In genomic region chr2:215901796-215902195, GRCh38 we compare ENCODE assay signal across 17 cellular contexts.
DNase-seq lines count a peak whose midpoint lies in the region; ATAC-seq and TF ChIP-seq lines count a peak whose summit lies in the region.
"Had no signal": no experiment of that assay in that cellular context is flagged by ENCODE, and none has a peak within 500 bp of the region (broad histone marks: within the 10 kb centered on the region; RNA-seq: fewer than 3 reads in every experiment).

No MANE protein-coding gene starts in this region.

- no peaks in the 10 kb centered on the region for H3K9me3 ChIP-seq in OCI-LY3 (ENCODE audit: insufficient read depth, low read length)
- H3K9me3 ChIP-seq: BLaER1, Caco-2 had no signal

- H3K27me3 Mint-ChIP-seq in dendritic cell treated with granulocyte-macrophage colony-stimulating factor and Interleukin-4, amounts not matched to agents 40 ng/mL and 50 ng/mL, for 4 days: no peaks in the 10 kb centered on the region
- peaks cover 10% of the 10 kb centered on the region for H3K27me3 Mint-ChIP-seq in nephron progenitor cell (ENCODE audit: low read depth, poor library complexity)
- peaks cover 23% of the 10 kb centered on the region for H3K27me3 Mint-ChIP-seq in activated T-cell treated with anti-CD3 and anti-CD28 coated beads, Interleukin-2, amount 50 U/mL, for 4 hours (ENCODE audit: low read depth)

- H3K9me3 Mint-ChIP-seq in dendritic cell treated with granulocyte-macrophage colony-stimulating factor and Interleukin-4, amounts not matched to agents 40 ng/mL and 50 ng/mL, for 4 days: no peaks in the 10 kb centered on the region
- no peaks in the 10 kb centered on the region for H3K9me3 Mint-ChIP-seq in nephron progenitor cell
- H3K9me3 Mint-ChIP-seq in activated T-cell treated with anti-CD3 and anti-CD28 coated beads, Interleukin-2, amount 50 U/mL, for 4 hours: no peaks in the 10 kb centered on the region
- H3K9me3 Mint-ChIP-seq: CD8-positive, alpha-beta T cell; GM23338 had no signal

- H3K4me3 ChIP-seq in OCI-LY3 (ENCODE audit: low read length): no peak overlapping the region
- H3K4me3 ChIP-seq: BLaER1, GM23338 had no signal

- H3K36me3 Mint-ChIP-seq in dendritic cell treated with granulocyte-macrophage colony-stimulating factor and Interleukin-4, amounts not matched to agents 40 ng/mL and 50 ng/mL, for 4 days (ENCODE audit: low read depth): no peaks in the 10 kb centered on the region
- H3K36me3 Mint-ChIP-seq in nephron progenitor cell (ENCODE audit: low read depth): no peaks in the 10 kb centered on the region
- H3K36me3 Mint-ChIP-seq in activated T-cell treated with anti-CD3 and anti-CD28 coated beads, Interleukin-2, amount 50 U/mL, for 4 hours (ENCODE audit: insufficient read depth): no peaks in the 10 kb centered on the region
- H3K36me3 Mint-ChIP-seq: CD8-positive, alpha-beta T cell had no signal

- H3K27me3 ChIP-seq in OCI-LY3 (ENCODE audit: low read depth, low read length): no peaks in the 10 kb centered on the region
- H3K27me3 ChIP-seq: BLaER1 had no signal

- H3K4me1 Mint-ChIP-seq in dendritic cell treated with granulocyte-macrophage colony-stimulating factor and Interleukin-4, amounts not matched to agents 40 ng/mL and 50 ng/mL, for 4 days (ENCODE audit: low read depth): peaks cover 59% of the 10 kb centered on the region
- peaks cover 30% of the 10 kb centered on the region for H3K4me1 Mint-ChIP-seq in nephron progenitor cell
- H3K4me1 Mint-ChIP-seq in activated T-cell treated with anti-CD3 and anti-CD28 coated beads, Interleukin-2, amount 50 U/mL, for 4 hours (ENCODE audit: low read depth): no peaks in the 10 kb centered on the region

- H2AFZ ChIP-seq in OCI-LY3 (ENCODE audit: low read depth, low read length): no peak overlapping the region
- H2AFZ ChIP-seq: GM23338 had no signal

- TF ChIP-seq CTCF in OCI-LY3 (IDR thresholded peaks at IDR 0.05; ENCODE audit: low read depth, low read length): no peak
- TF ChIP-seq CTCF in nephron progenitor cell (IDR thresholded peaks at IDR 0.05): no peak

- H3K4me3 Mint-ChIP-seq in dendritic cell treated with granulocyte-macrophage colony-stimulating factor and Interleukin-4, amounts not matched to agents 40 ng/mL and 50 ng/mL, for 4 days: no peak overlapping the region
- H3K4me3 Mint-ChIP-seq in nephron progenitor cell: no peak overlapping the region
- no peak overlapping the region for H3K4me3 Mint-ChIP-seq in activated T-cell treated with anti-CD3 and anti-CD28 coated beads, Interleukin-2, amount 50 U/mL, for 4 hours
- H3K4me3 Mint-ChIP-seq: CD8-positive, alpha-beta T cell; GM23338 had no signal

- H4K20me1 ChIP-seq in OCI-LY3 (ENCODE audit: insufficient read depth, low read length): no peaks in the 10 kb centered on the region
- H4K20me1 ChIP-seq: BLaER1 had no signal

- H3K4me1 ChIP-seq in OCI-LY3 (ENCODE audit: low read length): peaks cover 70% of the 10 kb centered on the region
- H3K4me1 ChIP-seq: BLaER1, Caco-2 had no signal

- peak overlapping the region; percentile 62; the same call in 1 of the 2 replicates for H3K4me2 ChIP-seq in OCI-LY3 (ENCODE audit: low read length)
- H3K4me2 ChIP-seq: BLaER1, GM23338 had no signal

- H3K27ac Mint-ChIP-seq in dendritic cell treated with granulocyte-macrophage colony-stimulating factor and Interleukin-4, amounts not matched to agents 40 ng/mL and 50 ng/mL, for 4 days: peak overlapping the region; percentile 0
- peak overlapping the region; percentile 40 for H3K27ac Mint-ChIP-seq in nephron progenitor cell
- H3K27ac Mint-ChIP-seq: CD8-positive, alpha-beta T cell; GM23338; IgD-negative memory B cell had no signal

- intact Hi-C loops in dendritic cell treated with granulocyte-macrophage colony-stimulating factor and Interleukin-4, amounts not matched to agents 40 ng/mL and 50 ng/mL, for 4 days (cut with micrococcal nuclease): loop anchor here (2.0 kb wide), 1 partner anchor 105 kb away; no protein-coding TSS in a partner anchor

- peak overlapping the region; percentile 76 for H3K27ac ChIP-seq in OCI-LY3 (ENCODE audit: low read length)
- H3K27ac ChIP-seq: BLaER1 had no signal

- no peaks in the 10 kb centered on the region for H3K36me3 ChIP-seq in OCI-LY3 (replicated peaks; ENCODE audit: low read depth, low read length)
- H3K36me3 ChIP-seq: BLaER1 had no signal

- peak; percentile 37 for DNase-seq in EH (ENCODE audit: low read depth)
- DNase-seq in nephron progenitor cell: no peak
- DNase-seq in activated T-cell treated with anti-CD3 and anti-CD28 coated beads, Interleukin-2, amount 50 U/mL, for 4 hours: no peak
- no peak for DNase-seq in COR-L47 (lab: John Stamatoyannopoulos, UW)
- DNase-seq in GM19240 (ENCODE audit: insufficient read length, low spot score): no peak
- no peak for DNase-seq in activated CD4-positive, alpha-beta T cell treated with anti-CD3 and anti-CD28 coated beads, Interleukin-2, amount 50 U/mL, for 1 hour
- DNase-seq: 8988T; Caco-2; CD8-positive, alpha-beta T cell; GDM1; HCEC 1CT had no signal

- ATAC-seq in activated T-cell treated with anti-CD3 and anti-CD28 coated beads, Interleukin-2, amount 50 U/mL, for 4 hours: no peak
- ATAC-seq: CD8-positive, alpha-beta T cell; GM23338; HepG2 had no signal

- H3K9ac ChIP-seq in OCI-LY3 (ENCODE audit: low read length): peak overlapping the region; percentile 43; the same call in 1 of the 2 replicates
- H3K9ac ChIP-seq: BLaER1 had no signal

- no peaks in the 10 kb centered on the region for H3K79me2 ChIP-seq in OCI-LY3 (ENCODE audit: low read length)
